In the genomic region with DNA sequence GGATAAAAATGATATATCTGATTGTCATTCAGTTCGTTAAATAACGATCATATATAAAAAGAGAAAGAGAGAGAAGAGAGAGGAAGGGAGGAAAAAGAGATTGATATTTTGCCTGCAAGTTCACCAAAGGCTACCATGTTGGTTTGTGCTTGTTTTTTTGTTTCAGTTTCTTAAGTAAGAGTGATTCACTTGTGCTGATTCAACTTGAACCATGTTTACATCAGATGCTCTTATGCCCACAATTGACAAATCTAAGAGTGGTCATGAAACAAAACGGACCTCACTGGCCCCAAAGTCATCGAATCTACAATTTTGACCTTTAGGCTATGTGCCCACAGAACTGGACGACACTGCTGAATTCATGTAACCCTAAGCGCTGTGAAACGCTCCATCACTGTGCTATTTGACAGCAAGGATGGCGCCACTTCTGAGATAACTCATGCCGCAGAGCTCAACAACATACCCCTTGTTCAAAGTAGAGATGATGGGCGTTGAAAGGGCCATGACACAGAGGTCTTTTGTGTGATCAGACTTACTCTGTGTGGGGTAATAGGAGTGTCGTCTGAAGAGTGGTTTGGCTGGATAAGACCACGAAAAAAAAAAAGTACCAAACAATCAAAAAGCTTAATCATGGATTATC, we compare ENCODE assay signal across 19 cellular contexts.
DNase-seq lines count a peak whose midpoint lies in the region; ATAC-seq and TF ChIP-seq lines count a peak whose summit lies in the region.
"Had no signal": no experiment of that assay in that cellular context is flagged by ENCODE, and none has a peak within 500 bp of the region (broad histone marks: within the 10 kb centered on the region; RNA-seq: fewer than 3 reads in every experiment).

No MANE protein-coding gene starts in this region.

- no peak for TF ChIP-seq CTCF in mammary epithelial cell (conservative IDR thresholded peaks at IDR 0.05 in 1 of 2, IDR thresholded peaks at IDR 0.05 in 1 of 2; ENCODE audit: extremely low read depth in 1 of 2, insufficient read depth in 1 of 2, low read depth in 1 of 2, low read length in 2 of 2)
- no peak for TF ChIP-seq CTCF in esophagus muscularis mucosa (IDR thresholded peaks at IDR 0.05)

- WGBS in mammary epithelial cell (ENCODE audit: low coverage, missing lambda C conversion rate): 96% methylated on average over 12 of the region's 12 CpGs
- WGBS in neuronal stem cell (ENCODE audit: extremely low coverage in 2 of 2, insufficient read length in 2 of 2, insufficient replicate concordance in 1 of 2), 2 donors: no CpG with 5 or more reads among the region's 12 CpGs
- WGBS in esophagus muscularis mucosa: 91% methylated on average over 12 of the region's 12 CpGs

- no peak for TF ChIP-seq POLR2A in esophagus muscularis mucosa (IDR thresholded peaks at IDR 0.05; ENCODE audit: low read depth)

- no peak overlapping the region for H2BK12ac ChIP-seq in neuronal stem cell (ENCODE audit: low read length)

- H3K4me3 ChIP-seq in mammary epithelial cell (replicated peaks in 1 of 3; ENCODE audit: insufficient read depth in 1 of 3, low read depth in 2 of 3, low read length in 3 of 3): no peak overlapping the region
- H3K4me3 ChIP-seq in neuronal stem cell (ENCODE audit: low read length in 2 of 2): no peak overlapping the region
- no peak overlapping the region for H3K4me3 ChIP-seq in esophagus muscularis mucosa
- H3K4me3 ChIP-seq: body of pancreas, prostate gland had no signal

- TF ChIP-seq EP300 in esophagus muscularis mucosa (IDR thresholded peaks at IDR 0.05): no peak

- no peak overlapping the region for H4K91ac ChIP-seq in neuronal stem cell (ENCODE audit: low read depth, low read length, poor library complexity)

- peak; percentile 88 to 90 for ATAC-seq in activated CD4-positive, CD25-positive, alpha-beta regulatory T cell treated with anti-CD3 and anti-CD28 coated beads, Interleukin-2, amount 50 U/mL, for 24 hours
- ATAC-seq: body of pancreas; effector memory CD8-positive, alpha-beta T cell; T-helper 17 cell had no signal

- H3K27me3 ChIP-seq in mammary epithelial cell (ENCODE audit: insufficient read depth, low read length): no peaks in the 10 kb centered on the region
- H3K27me3 ChIP-seq in neuronal stem cell (ENCODE audit: control insufficient read depth in 3 of 3, insufficient read depth in 3 of 3, low read depth in 1 of 3, low read length in 3 of 3): no peaks in the 10 kb centered on the region
- peaks cover 0 to 7% (median 0%) of the 10 kb centered on the region in 4 donors for H3K27me3 ChIP-seq in esophagus muscularis mucosa
- H3K27me3 ChIP-seq: body of pancreas had no signal

- H3K23ac ChIP-seq in neuronal stem cell (ENCODE audit: low read depth, low read length, poor library complexity): no peak overlapping the region

- no peak overlapping the region for H4K8ac ChIP-seq in neuronal stem cell (ENCODE audit: low read depth, low read length)

- CTCF ChIA-PET in mammary epithelial cell (lab: Charles Lee; ENCODE audit: low non-redundant PET): no interaction called here

- BruUV-seq in mammary epithelial cell (replicated peaks; lab: Mats Ljungman, UMichigan): no TSS peak

- intact Hi-C loops in mammary epithelial cell (cut with micrococcal nuclease): no loop called here
- intact Hi-C loops in esophagus muscularis mucosa (cut with DNase I): no loop called here

- H3K9me3 ChIP-seq in mammary epithelial cell (replicated peaks; ENCODE audit: insufficient read depth, low read length): no peaks in the 10 kb centered on the region
- H3K9me3 ChIP-seq in neuronal stem cell (replicated peaks in 1 of 2; ENCODE audit: control insufficient read depth in 2 of 2, insufficient read depth in 1 of 2, low read depth in 1 of 2, low read length in 2 of 2): no peaks in the 10 kb centered on the region
- H3K9me3 ChIP-seq in esophagus muscularis mucosa: no peaks in the 10 kb centered on the region
- H3K9me3 ChIP-seq: body of pancreas, prostate gland had no signal

- H4K20me1 ChIP-seq in mammary epithelial cell (ENCODE audit: insufficient read depth, low read length): no peaks in the 10 kb centered on the region

- H3K4me1 ChIP-seq in mammary epithelial cell (ENCODE audit: insufficient read depth, low read length): peaks cover 18% of the 10 kb centered on the region
- peaks cover 0 to 4% of the 10 kb centered on the region in 2 donors for H3K4me1 ChIP-seq in neuronal stem cell (ENCODE audit: control insufficient read depth in 2 of 2, insufficient read depth in 1 of 2, low read depth in 1 of 2, low read length in 2 of 2)
- no peaks in the 10 kb centered on the region for H3K4me1 ChIP-seq in esophagus muscularis mucosa
- H3K4me1 ChIP-seq: prostate gland had no signal

- no peaks in the 10 kb centered on the region for H3K79me1 ChIP-seq in neuronal stem cell (ENCODE audit: low read depth, low read length)

- H2AK5ac ChIP-seq in neuronal stem cell (ENCODE audit: low read depth, low read length): no peak overlapping the region

- peak overlapping the region; percentile 5 for H3K27ac ChIP-seq in mammary epithelial cell (ENCODE audit: insufficient read depth, low read depth, low read length)
- H3K27ac ChIP-seq in neuronal stem cell (replicated peaks; ENCODE audit: low read length): no peak overlapping the region
- no peak overlapping the region for H3K27ac ChIP-seq in esophagus muscularis mucosa (replicated peaks in 1 of 4)
- H3K27ac ChIP-seq: body of pancreas, HL-60, prostate gland had no signal

- H2BK5ac ChIP-seq in neuronal stem cell (ENCODE audit: low read length): no peak overlapping the region

- no peak overlapping the region for H2AFZ ChIP-seq in mammary epithelial cell (ENCODE audit: low read depth, low read length)
- no peak overlapping the region for H2AFZ ChIP-seq in neuronal stem cell (ENCODE audit: low read length)

- H3K4ac ChIP-seq in neuronal stem cell (ENCODE audit: low read length): no peak overlapping the region

- H3K36me3 ChIP-seq in mammary epithelial cell (ENCODE audit: insufficient read depth, low read length) (no peaks in the 10 kb centered on the region), neuronal stem cell (replicated peaks in 1 of 2; ENCODE audit: control insufficient read depth in 2 of 2, insufficient read depth in 2 of 2, low read length in 2 of 2) (no peaks in the 10 kb centered on the region), esophagus muscularis mucosa (no peaks in the 10 kb centered on the region)
- H3K36me3 ChIP-seq: prostate gland had no signal

- H3K18ac ChIP-seq in neuronal stem cell (ENCODE audit: low read length): no peak overlapping the region

- dilution Hi-C loops in mammary epithelial cell (cut with HindIII; ENCODE audit: low sequenced_read_pairs): no loop called here

- H2BK120ac ChIP-seq in neuronal stem cell (ENCODE audit: low read depth, low read length): no peak overlapping the region

- H3K4me2 ChIP-seq in mammary epithelial cell (ENCODE audit: insufficient read depth, low read depth, low read length): no peak overlapping the region
- no peak overlapping the region for H3K4me2 ChIP-seq in neuronal stem cell (ENCODE audit: insufficient read depth, low read length, poor library complexity, severe bottlenecking)

- H2BK15ac ChIP-seq in neuronal stem cell (ENCODE audit: low read length): no peak overlapping the region

- in situ Hi-C loops in mammary epithelial cell (cut with MboI; ENCODE audit: low sequenced_read_pairs in 2 of 2): no loop called here

- no peak for DNase-seq in activated CD4-positive, CD25-positive, alpha-beta regulatory T cell (lab: John Stamatoyannopoulos, UW)
- DNase-seq in OCI-M1 (lab: John Stamatoyannopoulos, UW) (peak; percentile 49), mammary epithelial cell (peak; percentile 30), NCI-H2081 (lab: John Stamatoyannopoulos, UW) (no peak), neuronal stem cell (ENCODE audit: low spot score) (no peak), esophagus muscularis mucosa (ENCODE audit: extremely low spot score) (no peak)
- DNase-seq in stimulated activated CD4-positive, alpha-beta T cell treated with anti-CD3 and anti-CD28 coated beads, Interleukin-15, amount 100 ng/mL, for 24 hours: peak; percentile 32
- DNase-seq: 8988T; activated CD8-positive, alpha-beta memory T cell treated with anti-CD3 and anti-CD28 coated beads for 24 hours; body of pancreas; effector memory CD8-positive, alpha-beta T cell; H9; Kasumi-1; NCI-H1930; NCI-H82; T-helper 17 cell had no signal

- H3K14ac ChIP-seq in neuronal stem cell (ENCODE audit: low read length): no peak overlapping the region

- H3K79me2 ChIP-seq in mammary epithelial cell (ENCODE audit: insufficient read depth, low read length): no peaks in the 10 kb centered on the region

- no peak overlapping the region for H3K9ac ChIP-seq in mammary epithelial cell (ENCODE audit: insufficient read depth, low read length)
- no peak overlapping the region for H3K9ac ChIP-seq in neuronal stem cell (ENCODE audit: low read depth, low read length, poor library complexity)

Comparison
In these comparisons a context has a peak if more than half of its experiments do, and no peak if none do; other contexts are left out.
1. DNase-seq: peak in OCI-M1 (single experiment), mammary epithelial cell (single experiment) and stimulated activated CD4-positive, alpha-beta T cell treated with anti-CD3 and anti-CD28 coated beads, Interleukin-15, amount 100 ng/mL, for 24 hours (single experiment); none in activated CD4-positive, CD25-positive, alpha-beta regulatory T cell (0 of 4), NCI-H2081 (0 of 2), neuronal stem cell (single experiment) and esophagus muscularis mucosa (single experiment).